In the genomic region with DNA sequence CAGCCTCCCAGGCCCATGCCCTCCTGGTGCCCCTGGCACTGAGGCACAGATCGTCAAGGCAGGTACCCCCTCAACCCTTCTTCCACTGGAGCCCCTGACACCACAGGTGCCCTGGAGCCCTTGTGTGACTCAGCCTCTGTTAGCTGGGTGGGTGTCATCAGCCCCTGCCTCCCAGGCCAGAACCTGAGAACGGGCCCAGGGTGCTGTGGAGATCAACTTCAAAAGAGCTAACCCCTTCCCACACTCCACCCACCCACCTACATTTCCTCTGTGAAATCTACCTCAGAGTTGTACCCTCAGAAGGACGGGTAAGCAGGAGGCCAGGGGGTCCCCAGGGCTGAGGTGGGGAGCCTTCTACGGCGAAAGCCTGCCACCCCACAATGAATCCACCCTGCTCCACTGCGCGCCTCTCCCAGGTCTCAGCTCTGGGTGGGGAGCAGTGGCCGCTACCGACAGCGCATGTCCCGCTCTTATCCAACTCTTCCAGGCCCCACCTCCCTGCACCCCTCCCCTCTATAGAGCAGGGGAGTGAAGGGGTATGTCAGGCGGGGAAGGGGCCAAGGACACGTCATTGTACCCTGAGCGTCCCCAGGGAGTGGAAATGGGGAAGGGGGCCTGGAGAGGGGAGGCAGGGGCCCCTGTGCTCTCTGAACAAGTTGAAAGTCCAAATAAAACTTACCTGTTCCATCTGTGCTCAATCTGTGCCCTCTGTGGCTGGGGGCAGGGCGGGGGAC, we compare ENCODE assay signal across 30 cellular contexts. TPM values are rescaled to one million over a fixed set of nuclear protein-coding genes. Genes with fewer than 3 reads are reported as not detected.
"Had no signal": no experiment of that assay in that cellular context is flagged by ENCODE, and none has a peak within 500 bp of the region (broad histone marks: within the 10 kb centered on the region; RNA-seq: fewer than 3 reads in every experiment).

No MANE protein-coding gene starts in this region.

- H3K9me3 Mint-ChIP-seq: activated CD4-positive, alpha-beta memory T cell treated with anti-CD3 and anti-CD28 coated beads for 36 hours; activated CD4-positive, alpha-beta T cell treated with anti-CD3 and anti-CD28 coated beads, Interleukin-2, amount 10 ng/mL, durations not matched to agents 24 days and 14 days; activated naive CD4-positive, alpha-beta T cell treated with anti-CD3 and anti-CD28 coated beads, Interleukin-2, amount 10 ng/mL, durations not matched to agents 7 days and 5 days; activated T-cell treated with anti-CD3 and anti-CD28 coated beads, Interleukin-2, amount 50 U/mL, for 72 hours; neural progenitor cell; T-helper 1 cell treated with Interleukin-12 subunit alpha and Interleukin-12 subunit beta and Interleukin-4 antibody, amounts not matched to agents 30 μg/mL and 1 μg/mL, for 36 hours had no signal

- H3K9me3 ChIP-seq: adrenal gland, body of pancreas, colonic mucosa, gastroesophageal sphincter, psoas muscle, tibial nerve had no signal

- H3K4me1 ChIP-seq: body of pancreas, colonic mucosa, neural progenitor cell had no signal

- H3K79me2 ChIP-seq: hepatocyte, parathyroid adenoma had no signal

- DNase-seq: activated CD4-positive, alpha-beta memory T cell treated with anti-CD3 and anti-CD28 coated beads for 36 hours; activated CD4-positive, alpha-beta T cell treated with anti-CD3 and anti-CD28 coated beads, Interleukin-2, amount 10 ng/mL, durations not matched to agents 24 days and 14 days; activated CD4-positive, CD25-positive, alpha-beta regulatory T cell treated with anti-CD3 and anti-CD28 coated beads, Interleukin-2, amount 50 U/mL, for 72 hours; activated effector memory CD4-positive, alpha-beta T cell treated with Interleukin-2 at 50 U/mL for 16 hours; activated naive CD4-positive, alpha-beta T cell treated with anti-CD3 and anti-CD28 coated beads, Interleukin-2, amount 10 ng/mL, durations not matched to agents 7 days and 5 days; activated T-cell treated with anti-CD3 and anti-CD28 coated beads, Interleukin-2, amount 50 U/mL, for 72 hours; adrenal gland; body of pancreas; colonic mucosa; effector memory CD4-positive, alpha-beta T cell; erythroblast; midbrain; naive thymus-derived CD4-positive, alpha-beta T cell; occipital lobe; psoas muscle; stimulated activated CD4-positive, alpha-beta T cell treated with anti-CD3 and anti-CD28 coated beads, Interleukin-1b, Interleukin-23, amount 100 ng/mL, for 48 hours; stimulated activated CD8-positive, alpha-beta memory T cell treated with anti-CD3 and anti-CD28 coated beads, Interleukin-4, amount 100 ng/mL, for 48 hours; stimulated activated naive CD4-positive, alpha-beta T cell treated with Interleukin-2 at 50 U/mL for 16 hours; SW 1271; T1000 had no signal

- H3K9ac ChIP-seq: neural progenitor cell, parathyroid adenoma had no signal

- H3K36me3 ChIP-seq: colonic mucosa, neural progenitor cell had no signal

- H3K27ac ChIP-seq: adrenal gland, body of pancreas, colonic mucosa, gastroesophageal sphincter, hepatocyte, neural progenitor cell, parathyroid adenoma, psoas muscle, tibial nerve had no signal

- H3K27me3 ChIP-seq: adrenal gland, body of pancreas, colonic mucosa had no signal

- H2AFZ ChIP-seq: hepatocyte, neural progenitor cell, parathyroid adenoma had no signal

- H3K36me3 Mint-ChIP-seq: activated naive CD4-positive, alpha-beta T cell treated with anti-CD3 and anti-CD28 coated beads, Interleukin-2, amount 10 ng/mL, durations not matched to agents 7 days and 5 days; naive thymus-derived CD4-positive, alpha-beta T cell had no signal

- ATAC-seq: activated T-cell treated with anti-CD3 and anti-CD28 coated beads, Interleukin-2, amount 50 U/mL, for 72 hours; body of pancreas; gastroesophageal sphincter; naive thymus-derived CD4-positive, alpha-beta T cell; psoas muscle had no signal

- H3K4me3 Mint-ChIP-seq: activated CD4-positive, alpha-beta memory T cell treated with anti-CD3 and anti-CD28 coated beads for 36 hours; activated CD4-positive, alpha-beta T cell treated with anti-CD3 and anti-CD28 coated beads, Interleukin-2, amount 10 ng/mL, durations not matched to agents 24 days and 14 days; activated naive CD4-positive, alpha-beta T cell treated with anti-CD3 and anti-CD28 coated beads, Interleukin-2, amount 10 ng/mL, durations not matched to agents 7 days and 5 days; activated T-cell treated with anti-CD3 and anti-CD28 coated beads, Interleukin-2, amount 50 U/mL, for 72 hours; naive thymus-derived CD4-positive, alpha-beta T cell; neural progenitor cell; T-helper 1 cell treated with Interleukin-12 subunit alpha and Interleukin-12 subunit beta and Interleukin-4 antibody, amounts not matched to agents 30 μg/mL and 1 μg/mL, for 36 hours had no signal

- H3K27me3 Mint-ChIP-seq: activated CD4-positive, alpha-beta memory T cell treated with anti-CD3 and anti-CD28 coated beads for 36 hours; activated CD4-positive, alpha-beta T cell treated with anti-CD3 and anti-CD28 coated beads, Interleukin-2, amount 10 ng/mL, durations not matched to agents 24 days and 14 days had no signal

- H3K27ac Mint-ChIP-seq: activated CD4-positive, alpha-beta T cell treated with anti-CD3 and anti-CD28 coated beads, Interleukin-2, amount 10 ng/mL, durations not matched to agents 24 days and 14 days; activated naive CD4-positive, alpha-beta T cell treated with anti-CD3 and anti-CD28 coated beads, Interleukin-2, amount 10 ng/mL, durations not matched to agents 7 days and 5 days; activated T-cell treated with anti-CD3 and anti-CD28 coated beads, Interleukin-2, amount 50 U/mL, for 72 hours; neural progenitor cell had no signal

- H3K4me3 ChIP-seq: adrenal gland, body of pancreas, colonic mucosa, gastroesophageal sphincter, hepatocyte, neural progenitor cell, psoas muscle, smooth muscle cell, tibial nerve had no signal

- H3K4me2 ChIP-seq: hepatocyte, neural progenitor cell, smooth muscle cell had no signal

RNA-seq across cellular contexts. Expression of a gene that starts 21.5 kb away (rescaled TPM):
- total RNA-seq: dermis microvascular lymphatic vessel endothelial cell, hepatocyte, occipital lobe, smooth muscle cell had no signal
- polyA plus RNA-seq: aorta, hepatocyte, keratinocyte, smooth muscle cell had no signal
